8 cellular contexts compared by ENCODE assay signal in genomic region chr15:74461847-74462511, GRCh38. TPM values are rescaled to one million over a fixed set of nuclear protein-coding genes. Genes with fewer than 3 reads are reported as not detected.
DNase-seq lines count a peak whose midpoint lies in the region; ATAC-seq and TF ChIP-seq lines count a peak whose summit lies in the region.

No MANE protein-coding gene starts in this region.

- H3K4me3 ChIP-seq in tibial nerve, result peak overlapping the region; percentile 53 to 73 (median 62)

- POLR2A ChIA-PET in activated CD4-positive, alpha-beta memory T cell treated with anti-CD3 and anti-CD28 coated beads for 36 hours (lab: Charles Lee), result interaction anchor here (0.6 to 1.9 kb wide), 13 partner anchors 9 to 313 kb away, joined by 3 to 19 read pairs (median 4); partner anchors contain the start of genes ARID3B and CLK3

- TF ChIP-seq CTCF in tibial nerve (IDR thresholded peaks at IDR 0.05), result no peak

- H3K36me3 Mint-ChIP-seq in activated naive CD4-positive, alpha-beta T cell treated with anti-CD3 and anti-CD28 coated beads for 36 hours (ENCODE audit: low read depth), result peaks cover 10% of the 10 kb centered on the region
- peaks cover 22% of the 10 kb centered on the region for H3K36me3 Mint-ChIP-seq in activated CD4-positive, alpha-beta memory T cell treated with anti-CD3 and anti-CD28 coated beads for 36 hours

- peaks cover 0 to 29% (median 0%) of the 10 kb centered on the region in 3 donors for H3K36me3 ChIP-seq in tibial nerve

- H3K9me3 Mint-ChIP-seq in activated naive CD4-positive, alpha-beta T cell treated with anti-CD3 and anti-CD28 coated beads for 36 hours, result no peaks in the 10 kb centered on the region
- no peaks in the 10 kb centered on the region for H3K9me3 Mint-ChIP-seq in activated CD4-positive, alpha-beta memory T cell treated with anti-CD3 and anti-CD28 coated beads for 36 hours

- peak overlapping the region; percentile 94 for H3K4me3 Mint-ChIP-seq in activated naive CD4-positive, alpha-beta T cell treated with anti-CD3 and anti-CD28 coated beads for 36 hours
- peak overlapping the region; percentile 98 for H3K4me3 Mint-ChIP-seq in activated CD4-positive, alpha-beta memory T cell treated with anti-CD3 and anti-CD28 coated beads for 36 hours

- H3K27me3 ChIP-seq in tibial nerve, result no peaks in the 10 kb centered on the region

- WGBS in tibial nerve, 2 donors, result 26 to 35% methylated on average over 8 of the region's 8 CpGs

- H3K4me1 ChIP-seq in tibial nerve, result peaks cover 0 to 23% (median 7%) of the 10 kb centered on the region in 4 donors

- H3K4me1 Mint-ChIP-seq in activated naive CD4-positive, alpha-beta T cell treated with anti-CD3 and anti-CD28 coated beads for 36 hours (ENCODE audit: low read depth), result peaks cover 43% of the 10 kb centered on the region
- H3K4me1 Mint-ChIP-seq in activated CD4-positive, alpha-beta memory T cell treated with anti-CD3 and anti-CD28 coated beads for 36 hours (ENCODE audit: low read depth), result peaks cover 44% of the 10 kb centered on the region

- intact Hi-C loops in activated naive CD4-positive, alpha-beta T cell treated with anti-CD3 and anti-CD28 coated beads for 36 hours (cut with micrococcal nuclease), result loop anchor here (1.0 to 10.0 kb wide), 12 partner anchors 27 to 1163 kb away; partner anchors contain the start of genes ARID3B, PML, SNUPN and ULK3
- intact Hi-C loops in activated CD4-positive, alpha-beta memory T cell treated with anti-CD3 and anti-CD28 coated beads for 36 hours (cut with micrococcal nuclease), result loop anchor here (2.0 to 10.0 kb wide), 9 partner anchors 23 to 467 kb away; partner anchors contain the start of genes ARID3B, CLK3, CSK and PML

- no peaks in the 10 kb centered on the region for H3K9me3 ChIP-seq in tibial nerve

- H3K27ac Mint-ChIP-seq in activated naive CD4-positive, alpha-beta T cell treated with anti-CD3 and anti-CD28 coated beads for 36 hours, result peak overlapping the region; percentile 97
- H3K27ac Mint-ChIP-seq in activated CD4-positive, alpha-beta memory T cell treated with anti-CD3 and anti-CD28 coated beads for 36 hours, result peak overlapping the region; percentile 99

- peak overlapping the region in 2 of 4 donors; percentile 73 to 90 for H3K27ac ChIP-seq in tibial nerve

- no peak for ATAC-seq in HG03378 (IDR thresholded peaks at IDR 0.05; ENCODE audit: unreplicated experiment)

- no peak for DNase-seq in activated naive CD4-positive, alpha-beta T cell treated with anti-CD3 and anti-CD28 coated beads for 36 hours
- DNase-seq in activated naive CD4-positive, alpha-beta T cell (lab: John Stamatoyannopoulos, UW), result no peak
- DNase-seq in activated CD4-positive, alpha-beta memory T cell treated with anti-CD3 and anti-CD28 coated beads for 36 hours, result no peak
- DNase-seq in iPS-NIHi7 (ENCODE audit: extremely low spot score), result peak; percentile 33
- DNase-seq in tibial nerve (ENCODE audit: low spot score in 2 of 2), result no peak
- DNase-seq in OCI-M2 (lab: John Stamatoyannopoulos, UW; ENCODE audit: unreplicated experiment), result no peak
- DNase-seq in effector CD4-positive, alpha-beta T cell, result no peak

- no peaks in the 10 kb centered on the region for H3K27me3 Mint-ChIP-seq in activated naive CD4-positive, alpha-beta T cell treated with anti-CD3 and anti-CD28 coated beads for 36 hours (ENCODE audit: low read depth)
- H3K27me3 Mint-ChIP-seq in activated CD4-positive, alpha-beta memory T cell treated with anti-CD3 and anti-CD28 coated beads for 36 hours, result no peaks in the 10 kb centered on the region

- no peak for TF ChIP-seq EP300 in tibial nerve (IDR thresholded peaks at IDR 0.05)

- CTCF ChIA-PET in activated naive CD4-positive, alpha-beta T cell treated with anti-CD3 and anti-CD28 coated beads for 36 hours (lab: Charles Lee), result interaction anchor here (0.8 to 1.8 kb wide), 5 partner anchors 78 to 88 kb away, joined by 3 to 4 read pairs (median 4); no protein-coding TSS in a partner anchor
- CTCF ChIA-PET in activated CD4-positive, alpha-beta memory T cell treated with anti-CD3 and anti-CD28 coated beads for 36 hours (lab: Charles Lee), result interaction anchor here (0.7 to 3.0 kb wide), 9 partner anchors 23 to 645 kb away, joined by 3 to 23 read pairs (median 5); partner anchors contain the start of gene ARID3B

- no peak for TF ChIP-seq POLR2A in tibial nerve (IDR thresholded peaks at IDR 0.05)

RNA-seq across cellular contexts. Expression of gene UBL7, which starts 1.0 kb away (rescaled TPM):
- total RNA-seq in activated naive CD4-positive, alpha-beta T cell treated with anti-CD3 and anti-CD28 coated beads for 36 hours, result 10 to 100 TPM; 43.0 to 47.0 TPM
- total RNA-seq in activated CD4-positive, alpha-beta memory T cell treated with anti-CD3 and anti-CD28 coated beads for 36 hours, result 10 to 100 TPM; 52.3 to 58.2 TPM
- total RNA-seq in tibial nerve, result 10 to 100 TPM; 27.3 to 66.0 (median 40.4) TPM

RNA-seq across cellular contexts. Expression of gene SEMA7A, which starts 28.2 kb away (rescaled TPM):
- 10 to 100 TPM; 45.7 to 46.9 TPM for total RNA-seq in activated naive CD4-positive, alpha-beta T cell treated with anti-CD3 and anti-CD28 coated beads for 36 hours
- total RNA-seq in activated CD4-positive, alpha-beta memory T cell treated with anti-CD3 and anti-CD28 coated beads for 36 hours, result 10 to 100 TPM; 65.9 to 68.4 TPM
- total RNA-seq in tibial nerve, result 10 to 100 TPM; 31.8 to 35.6 (median 33.8) TPM
